In genomic region chr22:28283025-28283654, GRCh38 we compare ENCODE assay signal across 19 cellular contexts.
DNase-seq lines count a peak whose midpoint lies in the region; ATAC-seq and TF ChIP-seq lines count a peak whose summit lies in the region.
"Had no signal": no experiment of that assay in that cellular context is flagged by ENCODE, and none has a peak within 500 bp of the region (broad histone marks: within the 10 kb centered on the region; RNA-seq: fewer than 3 reads in every experiment).

No MANE protein-coding gene starts in this region.

- H3K27me3 Mint-ChIP-seq in stimulated activated naive B cell treated with anti-CD40 and anti-IgM and Interleukin-4, amounts not matched to agents 10 μg/mL and 1 μg/mL and 100 μg/mL, for 72 hours: no peaks in the 10 kb centered on the region
- H3K27me3 Mint-ChIP-seq in immature natural killer cell (ENCODE audit: low read depth in 3 of 3) (peaks cover 0 to 2% (median 2%) of the 10 kb centered on the region in 3 donors), T-cell (peaks cover 0 to 3% of the 10 kb centered on the region in 2 donors)

- H3K4me3 ChIP-seq in AG04449 (ENCODE audit: low read depth, low read length) (no peak overlapping the region), choroid plexus epithelial cell (ENCODE audit: low read depth, low read length) (no peak overlapping the region)
- H3K4me3 ChIP-seq: hepatocyte, tibial nerve had no signal

- H3K4me3 Mint-ChIP-seq in stimulated activated naive B cell treated with anti-CD40 and anti-IgM and Interleukin-4, amounts not matched to agents 10 μg/mL and 1 μg/mL and 100 μg/mL, for 72 hours: no peak overlapping the region
- no peak overlapping the region for H3K4me3 Mint-ChIP-seq in immature natural killer cell
- H3K4me3 Mint-ChIP-seq in T-cell: no peak overlapping the region
- H3K4me3 Mint-ChIP-seq: central memory CD8-positive, alpha-beta T cell; naive thymus-derived CD4-positive, alpha-beta T cell had no signal

- CTCF ChIA-PET in AG04449 (lab: Yijun Ruan, JAX) (interaction anchor here (1.1 to 1.7 kb wide), 4 partner anchors 10 to 233 kb away, joined by 4 read pairs; no protein-coding TSS in a partner anchor), T-cell (lab: Charles Lee) (no interaction called here)

- H3K9me3 Mint-ChIP-seq in stimulated activated naive B cell treated with anti-CD40 and anti-IgM and Interleukin-4, amounts not matched to agents 10 μg/mL and 1 μg/mL and 100 μg/mL, for 72 hours: no peaks in the 10 kb centered on the region
- H3K9me3 Mint-ChIP-seq in immature natural killer cell (no peaks in the 10 kb centered on the region), T-cell (no peaks in the 10 kb centered on the region)
- H3K9me3 Mint-ChIP-seq: central memory CD8-positive, alpha-beta T cell had no signal

- no peaks in the 10 kb centered on the region for H3K36me3 Mint-ChIP-seq in stimulated activated naive B cell treated with anti-CD40 and anti-IgM and Interleukin-4, amounts not matched to agents 10 μg/mL and 1 μg/mL and 100 μg/mL, for 72 hours
- no peaks in the 10 kb centered on the region for H3K36me3 Mint-ChIP-seq in immature natural killer cell
- no peaks in the 10 kb centered on the region for H3K36me3 Mint-ChIP-seq in T-cell

- TF ChIP-seq CTCF in AG04449 (IDR thresholded peaks at IDR 0.05; ENCODE audit: insufficient read depth, low read length, missing control alignments) (no peak), choroid plexus epithelial cell (conservative IDR thresholded peaks at IDR 0.05; ENCODE audit: low read depth, low read length) (no peak)

- POLR2A ChIA-PET in AG04449 (lab: Yijun Ruan, JAX): no interaction called here
- POLR2A ChIA-PET in T-cell (lab: Charles Lee): no interaction called here

- ATAC-seq in stimulated activated naive B cell treated with anti-CD40 and anti-IgM and Interleukin-4, amounts not matched to agents 10 μg/mL and 1 μg/mL and 100 μg/mL, for 72 hours (replicated peaks): no peak
- ATAC-seq in T-cell (replicated peaks in 1 of 4): no peak
- ATAC-seq: naive thymus-derived CD4-positive, alpha-beta T cell had no signal

- H3K4me1 Mint-ChIP-seq in stimulated activated naive B cell treated with anti-CD40 and anti-IgM and Interleukin-4, amounts not matched to agents 10 μg/mL and 1 μg/mL and 100 μg/mL, for 72 hours: no peaks in the 10 kb centered on the region
- H3K4me1 Mint-ChIP-seq in immature natural killer cell: peaks cover 5 to 7% of the 10 kb centered on the region in 2 donors
- no peaks in the 10 kb centered on the region for H3K4me1 Mint-ChIP-seq in T-cell
- H3K4me1 Mint-ChIP-seq: central memory CD8-positive, alpha-beta T cell had no signal

- DNase-seq in AG04449 (ENCODE audit: low read depth, low spot score) (peak; percentile 16), LHCN-M2 (ENCODE audit: low read depth) (peak; percentile 6), choroid plexus epithelial cell (ENCODE audit: low read depth) (peak; percentile 26), lung microvascular endothelial cell (ENCODE audit: low read depth in 2 of 2) (peak; percentile 62 to 69), NCI-H2029 (lab: John Stamatoyannopoulos, UW) (no peak), immature natural killer cell (no peak), T-cell (no peak)
- DNase-seq in stimulated activated naive B cell treated with anti-CD40 and anti-IgM and Interleukin-4, amounts not matched to agents 10 μg/mL and 1 μg/mL and 100 μg/mL, for 72 hours: no peak
- DNase-seq: activated naive CD4-positive, alpha-beta T cell treated with anti-CD3 and anti-CD28 coated beads, Interleukin-2, amount 50 U/mL, for 16 hours; naive thymus-derived CD4-positive, alpha-beta T cell; NCI-H2107; NK-92 treated with Interleukin-12 subunit alpha and Interleukin-12 subunit beta, amount 100 ng/mL, for 24 hours; retina; stimulated activated CD4-positive, alpha-beta T cell treated with anti-CD3 and anti-CD28 coated beads, Interleukin-2, amount 100 ng/mL, for 48 hours; stimulated activated CD8-positive, alpha-beta memory T cell treated with anti-CD3 and anti-CD28 coated beads, Interleukin-4, amount 100 ng/mL, for 48 hours; T-helper 9 cell had no signal

- H3K27ac Mint-ChIP-seq in stimulated activated naive B cell treated with anti-CD40 and anti-IgM and Interleukin-4, amounts not matched to agents 10 μg/mL and 1 μg/mL and 100 μg/mL, for 72 hours: no peak overlapping the region
- no peak overlapping the region for H3K27ac Mint-ChIP-seq in immature natural killer cell
- H3K27ac Mint-ChIP-seq in T-cell: no peak overlapping the region
- H3K27ac Mint-ChIP-seq: naive thymus-derived CD4-positive, alpha-beta T cell had no signal

Comparison
In these comparisons a context has a peak if more than half of its experiments do, and no peak if none do; other contexts are left out.
1. DNase-seq: peak in AG04449 (single experiment), LHCN-M2 (single experiment), choroid plexus epithelial cell (single experiment) and lung microvascular endothelial cell (2 of 2); none in stimulated activated naive B cell treated with anti-CD40 and anti-IgM and Interleukin-4, amounts not matched to agents 10 μg/mL and 1 μg/mL and 100 μg/mL, for 72 hours (single experiment), NCI-H2029 (single experiment), immature natural killer cell (0 of 3) and T-cell (0 of 34).